Comparison of ENCODE assay signal across 16 cellular contexts in the genomic region with DNA sequence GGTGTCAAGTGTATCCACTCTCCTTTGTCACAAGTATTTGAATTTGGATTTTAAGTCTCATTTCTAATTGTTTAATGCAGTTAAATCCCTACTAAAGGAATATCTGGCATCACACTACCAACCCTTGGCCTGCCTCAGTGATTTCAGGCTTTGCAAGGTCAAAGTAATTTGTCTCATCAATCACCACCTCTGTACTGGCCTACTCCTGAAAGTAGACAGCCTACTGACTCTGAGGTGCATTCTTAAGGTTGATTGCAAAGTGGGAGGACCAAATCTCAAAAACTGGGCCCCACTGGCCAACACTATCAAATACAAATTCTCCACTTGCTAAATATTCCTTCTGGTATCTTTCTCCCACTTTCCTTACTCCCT. TPM values are rescaled to one million over a fixed set of nuclear protein-coding genes. Genes with fewer than 3 reads are reported as not detected.
DNase-seq lines count a peak whose midpoint lies in the region; ATAC-seq, FAIRE-seq and TF ChIP-seq lines count a peak whose summit lies in the region.
"Had no signal": no experiment of that assay in that cellular context is flagged by ENCODE, and none has a peak within 500 bp of the region (broad histone marks: within the 10 kb centered on the region; RNA-seq: fewer than 3 reads in every experiment).

No MANE protein-coding gene starts in this region.

- H3K36me3 Mint-ChIP-seq in CD8-positive, alpha-beta memory T cell: no peaks in the 10 kb centered on the region
- H3K36me3 Mint-ChIP-seq: memory B cell had no signal

- H3K27me3 ChIP-seq in SK-N-SH (ENCODE audit: insufficient read depth) (no peaks in the 10 kb centered on the region), pancreas (no peaks in the 10 kb centered on the region)
- no peaks in the 10 kb centered on the region for H3K27me3 ChIP-seq in CD8-positive, alpha-beta memory T cell (ENCODE audit: insufficient read depth, low read length, poor library complexity, severe bottlenecking)

- no peak overlapping the region for H3K9ac ChIP-seq in SK-N-SH

- no peaks in the 10 kb centered on the region for H3K9me3 ChIP-seq in SK-N-SH
- H3K9me3 ChIP-seq in pancreas: no peaks in the 10 kb centered on the region
- no peaks in the 10 kb centered on the region for H3K9me3 ChIP-seq in CD8-positive, alpha-beta memory T cell (ENCODE audit: low read length)

- H3K9me3 Mint-ChIP-seq in CD8-positive, alpha-beta memory T cell: no peaks in the 10 kb centered on the region
- H3K9me3 Mint-ChIP-seq: activated CD4-positive, alpha-beta T cell treated with anti-CD3 and anti-CD28 coated beads, Interleukin-2, amount 10 ng/mL, durations not matched to agents 7 days and 5 days; memory B cell had no signal

- peaks cover 7 to 9% (median 9%) of the 10 kb centered on the region in 3 donors for H3K4me1 Mint-ChIP-seq in CD8-positive, alpha-beta memory T cell
- H3K4me1 Mint-ChIP-seq: memory B cell had no signal

- no peaks in the 10 kb centered on the region for H4K20me1 ChIP-seq in SK-N-SH (ENCODE audit: insufficient read depth)

- no peak overlapping the region for H3K4me3 Mint-ChIP-seq in CD8-positive, alpha-beta memory T cell
- H3K4me3 Mint-ChIP-seq: activated CD4-positive, alpha-beta T cell treated with anti-CD3 and anti-CD28 coated beads, Interleukin-2, amount 10 ng/mL, durations not matched to agents 7 days and 5 days; memory B cell had no signal

- no peaks in the 10 kb centered on the region for H3K79me2 ChIP-seq in SK-N-SH (ENCODE audit: insufficient read depth)

- H3K4me1 ChIP-seq in SK-N-SH (ENCODE audit: control insufficient read depth in 1 of 2, insufficient read depth in 2 of 2, low read depth in 1 of 2, low read length in 1 of 2) (no peaks in the 10 kb centered on the region; a peak in 1 of 4 replicates), pancreas (no peaks in the 10 kb centered on the region)
- H3K4me1 ChIP-seq in CD8-positive, alpha-beta memory T cell (ENCODE audit: insufficient read depth, low read length): no peaks in the 10 kb centered on the region

- TF ChIP-seq RAD21 in SK-N-SH (IDR thresholded peaks at IDR 0.05; ENCODE audit: low read length): no peak

- no peak overlapping the region for H3K4me2 ChIP-seq in SK-N-SH
- H3K4me2 ChIP-seq: smooth muscle cell had no signal

- H3K9me2 ChIP-seq in SK-N-SH: no peaks in the 10 kb centered on the region

- H2AFZ ChIP-seq in SK-N-SH (ENCODE audit: low read depth): no peak overlapping the region; the same call in 1 of the 2 replicates

- H3K27me3 Mint-ChIP-seq in CD8-positive, alpha-beta memory T cell: no peaks in the 10 kb centered on the region
- H3K27me3 Mint-ChIP-seq: activated CD4-positive, alpha-beta T cell treated with anti-CD3 and anti-CD28 coated beads, Interleukin-2, amount 10 ng/mL, durations not matched to agents 7 days and 5 days; memory B cell had no signal

- POLR2A ChIA-PET in SK-N-SH (lab: Yijun Ruan, JAX): no interaction called here
- POLR2A ChIA-PET in CD8-positive, alpha-beta memory T cell (lab: Charles Lee): no interaction called here

- no peak for FAIRE-seq in pancreas (lab: Jason Lieb, UNC)

- CTCF ChIA-PET in SK-N-SH (lab: Yijun Ruan, JAX): interaction anchor here (0.6 to 1.5 kb wide), 12 partner anchors 9 to 533 kb away, joined by 3 to 8 read pairs (median 3); a partner anchor contains a TSS
- CTCF ChIA-PET in CD8-positive, alpha-beta memory T cell (lab: Charles Lee): interaction anchor here (1.4 kb wide), 1 partner anchor 96 kb away, joined by 7 read pairs; a partner anchor contains a TSS

- peak overlapping the region in 1 of 8 donors; percentile 1 for H3K27ac Mint-ChIP-seq in CD8-positive, alpha-beta memory T cell
- H3K27ac Mint-ChIP-seq: activated CD4-positive, alpha-beta T cell treated with anti-CD3 and anti-CD28 coated beads, Interleukin-2, amount 10 ng/mL, durations not matched to agents 7 days and 5 days; memory B cell had no signal

- intact Hi-C loops in pancreas (cut with DNase I): loop anchor here in 1 of 3 donors (10.0 kb wide), 1 partner anchor 100 kb away; a partner anchor contains a TSS
- intact Hi-C loops in left ventricle myocardium superior (cut with micrococcal nuclease): no loop called here

- DNase-seq in SK-N-SH (no peak), pancreas (no peak), ecto neural progenitor cell (ENCODE audit: low spot score) (no peak), left ventricle myocardium superior (no peak)
- no peak for DNase-seq in CD8-positive, alpha-beta memory T cell
- DNase-seq: NCI-H526 treated with DMSO at 0.1 percent for 48 hours had no signal

- H3K4me3 ChIP-seq in SK-N-SH (ENCODE audit: low read depth in 2 of 2, low read length in 1 of 2): no peak overlapping the region
- no peak overlapping the region for H3K4me3 ChIP-seq in pancreas
- H3K4me3 ChIP-seq in CD8-positive, alpha-beta memory T cell (ENCODE audit: low read length): no peak overlapping the region
- H3K4me3 ChIP-seq: smooth muscle cell had no signal

- ATAC-seq in SK-N-SH treated with all-trans-retinoic acid at 6 μM for 48 hours (peak; percentile 46), GM21528 (IDR thresholded peaks at IDR 0.05; ENCODE audit: low FRiP score, unreplicated experiment) (peak; percentile 30), HG03175 (IDR thresholded peaks at IDR 0.05; ENCODE audit: unreplicated experiment) (peak; percentile 10), pancreas (peak in 3 of 4 donors; percentile 24 to 36 (median 31)), left ventricle myocardium superior (no peak)

- H3K27ac ChIP-seq in SK-N-SH (ENCODE audit: low read depth in 2 of 2, low read length in 1 of 2): no peak overlapping the region
- no peak overlapping the region for H3K27ac ChIP-seq in pancreas
- no peak overlapping the region for H3K27ac ChIP-seq in CD8-positive, alpha-beta memory T cell (ENCODE audit: low read depth, low read length)
- H3K27ac ChIP-seq: 22Rv1 had no signal

- H3K36me3 ChIP-seq in SK-N-SH (replicated peaks in 1 of 2; ENCODE audit: control insufficient read depth in 1 of 2, insufficient read depth in 2 of 2, low read length in 1 of 2) (no peaks in the 10 kb centered on the region), pancreas (no peaks in the 10 kb centered on the region)
- H3K36me3 ChIP-seq in CD8-positive, alpha-beta memory T cell (ENCODE audit: insufficient read depth, low read length): no peaks in the 10 kb centered on the region

- H3F3A ChIP-seq in SK-N-SH (replicated peaks; ENCODE audit: insufficient read depth): no peaks in the 10 kb centered on the region

- no peak for TF ChIP-seq EP300 in SK-N-SH (IDR thresholded peaks at IDR 0.05; ENCODE audit: borderline replicate concordance in 1 of 2, low read depth in 1 of 2, low read length in 1 of 2)

- TF ChIP-seq CTCF in SK-N-SH (IDR thresholded peaks at IDR 0.05) (no peak), pancreas (IDR thresholded peaks at IDR 0.05) (no peak)

TF ChIP-seq in SK-N-SH treated with all-trans-retinoic acid at 6 μM for 48 hours, 23 proteins besides CTCF, POLR2A, EP300 and RAD21 (continues in another document):
- no peak for TF ChIP-seq SNAI2 (CRISPR knock-in tag; IDR thresholded peaks at IDR 0.05)
- TF ChIP-seq TCF4 (CRISPR knock-in tag; IDR thresholded peaks at IDR 0.05; ENCODE audit: borderline replicate concordance): no peak
- no peak for TF ChIP-seq ARNTL (CRISPR knock-in tag; IDR thresholded peaks at IDR 0.05; ENCODE audit: borderline replicate concordance, low read depth)
- TF ChIP-seq BACH2 (CRISPR knock-in tag; IDR thresholded peaks at IDR 0.05; ENCODE audit: borderline replicate concordance): no peak
- no peak for TF ChIP-seq RARB (CRISPR knock-in tag; IDR thresholded peaks at IDR 0.05)

TF ChIP-seq in SK-N-SH, 30 proteins besides CTCF, POLR2A, EP300 and RAD21 (continues in another document):
- TF ChIP-seq CHD2 (IDR thresholded peaks at IDR 0.05; ENCODE audit: low read length, partially characterized antibody): no peak
- TF ChIP-seq, protein P1, sequence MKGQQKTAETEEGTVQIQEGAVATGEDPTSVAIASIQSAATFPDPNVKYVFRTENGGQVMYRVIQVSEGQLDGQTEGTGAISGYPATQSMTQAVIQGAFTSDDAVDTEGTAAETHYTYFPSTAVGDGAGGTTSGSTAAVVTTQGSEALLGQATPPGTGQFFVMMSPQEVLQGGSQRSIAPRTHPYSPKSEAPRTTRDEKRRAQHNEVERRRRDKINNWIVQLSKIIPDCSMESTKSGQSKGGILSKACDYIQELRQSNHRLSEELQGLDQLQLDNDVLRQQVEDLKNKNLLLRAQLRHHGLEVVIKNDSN (IDR thresholded peaks at IDR 0.05; ENCODE audit: borderline replicate concordance, low read depth): no peak
- TF ChIP-seq JUND (IDR thresholded peaks at IDR 0.05): no peak
- no peak for TF ChIP-seq NFIC (IDR thresholded peaks at IDR 0.05; ENCODE audit: borderline replicate concordance)
- TF ChIP-seq, protein P2, sequence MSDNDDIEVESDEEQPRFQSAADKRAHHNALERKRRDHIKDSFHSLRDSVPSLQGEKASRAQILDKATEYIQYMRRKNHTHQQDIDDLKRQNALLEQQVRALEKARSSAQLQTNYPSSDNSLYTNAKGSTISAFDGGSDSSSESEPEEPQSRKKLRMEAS (IDR thresholded peaks at IDR 0.05; ENCODE audit: low read depth): no peak
- TF ChIP-seq, protein P3, sequence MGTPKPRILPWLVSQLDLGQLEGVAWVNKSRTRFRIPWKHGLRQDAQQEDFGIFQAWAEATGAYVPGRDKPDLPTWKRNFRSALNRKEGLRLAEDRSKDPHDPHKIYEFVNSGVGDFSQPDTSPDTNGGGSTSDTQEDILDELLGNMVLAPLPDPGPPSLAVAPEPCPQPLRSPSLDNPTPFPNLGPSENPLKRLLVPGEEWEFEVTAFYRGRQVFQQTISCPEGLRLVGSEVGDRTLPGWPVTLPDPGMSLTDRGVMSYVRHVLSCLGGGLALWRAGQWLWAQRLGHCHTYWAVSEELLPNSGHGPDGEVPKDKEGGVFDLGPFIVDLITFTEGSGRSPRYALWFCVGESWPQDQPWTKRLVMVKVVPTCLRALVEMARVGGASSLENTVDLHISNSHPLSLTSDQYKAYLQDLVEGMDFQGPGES (IDR thresholded peaks at IDR 0.05; ENCODE audit: low read depth, low read length): no peak
- TF ChIP-seq GATA2 (CRISPR knock-in tag; IDR thresholded peaks at IDR 0.05): no peak
- no peak for TF ChIP-seq TAF1 (IDR thresholded peaks at IDR 0.05; ENCODE audit: borderline replicate concordance, low read depth, low read length)
- TF ChIP-seq TEAD4 (IDR thresholded peaks at IDR 0.05; ENCODE audit: borderline replicate concordance, insufficient read depth): no peak

RNA-seq across cellular contexts. Expression of a gene that starts 0.9 kb away (rescaled TPM):
- polyA plus RNA-seq in SK-N-SH (2012; rRNA removed): not detected in 2 replicates
- polyA plus RNA-seq in SK-N-SH (2012; cell fraction: cytosol; rRNA removed): not detected in 2 replicates
- not detected in 2 replicates for polyA plus RNA-seq in SK-N-SH (2012; cell fraction: nucleus; rRNA removed)
- total RNA-seq in pancreas: not detected
- polyA plus RNA-seq in pancreas: not detected
- not detected for total RNA-seq in CD8-positive, alpha-beta memory T cell
- not detected for polyA plus RNA-seq in CD8-positive, alpha-beta memory T cell
- total RNA-seq in left ventricle myocardium superior: not detected
- total RNA-seq: activated CD4-positive, alpha-beta T cell treated with anti-CD3 and anti-CD28 coated beads, Interleukin-2, amount 10 ng/mL, durations not matched to agents 7 days and 5 days; G401; H7; RPMI7951; smooth muscle cell had no signal
- polyA plus RNA-seq: smooth muscle cell had no signal

RNA-seq across cellular contexts. Expression of a gene that starts 28.3 kb away (rescaled TPM):
- not detected in 2 replicates for polyA plus RNA-seq in SK-N-SH (2012; rRNA removed)
- not detected in 2 replicates for polyA plus RNA-seq in SK-N-SH (2012; cell fraction: cytosol; rRNA removed)
- polyA plus RNA-seq in SK-N-SH (2012; cell fraction: nucleus; rRNA removed): not detected in 2 replicates
- total RNA-seq in pancreas: 1 to 10 TPM; 1.7 to 6.6 (median 3.9) TPM
- 1 to 10 TPM in 1 of 2 donors, under 1 TPM in 1; 0.91 to 3.7 TPM for polyA plus RNA-seq in pancreas
- total RNA-seq in CD8-positive, alpha-beta memory T cell: not detected
- not detected for polyA plus RNA-seq in CD8-positive, alpha-beta memory T cell
- 0.77 TPM for total RNA-seq in left ventricle myocardium superior
- total RNA-seq: activated CD4-positive, alpha-beta T cell treated with anti-CD3 and anti-CD28 coated beads, Interleukin-2, amount 10 ng/mL, durations not matched to agents 7 days and 5 days; G401; RPMI7951 had no signal
